Comparison of ENCODE assay signal across 23 cellular contexts in the genomic region with DNA sequence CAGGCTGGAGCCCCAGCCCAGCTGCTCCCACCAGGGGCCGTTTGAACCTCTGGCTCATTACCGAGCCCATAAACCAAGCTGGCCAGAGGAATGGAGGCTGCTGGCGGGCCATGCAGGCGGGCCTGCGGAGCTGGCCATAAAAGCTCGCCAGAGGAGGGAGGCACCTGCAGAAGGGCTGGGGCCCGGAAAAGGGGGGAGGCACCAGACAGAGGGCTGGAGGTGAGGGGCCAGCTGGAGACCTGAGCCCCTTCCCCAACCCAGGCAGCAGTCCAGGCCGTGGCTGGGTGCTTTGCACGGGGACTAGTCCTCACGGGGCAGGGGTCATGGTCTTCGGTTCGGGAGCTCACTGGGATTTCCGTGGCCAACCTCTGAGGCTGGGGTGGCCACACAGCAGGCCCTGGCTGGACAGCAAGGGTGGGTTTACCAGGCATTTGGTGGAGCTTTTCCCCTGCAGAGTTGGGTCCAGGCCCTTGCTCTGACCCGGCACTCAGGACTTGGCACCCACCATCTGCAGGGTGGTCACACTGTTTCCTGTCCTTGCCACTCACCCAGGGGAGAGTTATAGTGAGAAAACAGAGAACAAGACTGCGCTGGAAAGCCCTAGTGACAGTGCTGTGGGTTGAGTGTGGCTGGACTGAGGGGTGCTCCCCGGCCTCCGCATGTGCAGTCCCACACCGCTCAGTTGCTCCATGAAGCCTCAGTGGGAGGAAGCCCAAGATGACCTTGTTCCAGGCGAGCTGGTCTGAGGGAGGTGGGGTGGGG.
DNase-seq lines count a peak whose midpoint lies in the region; ATAC-seq and TF ChIP-seq lines count a peak whose summit lies in the region.
"Had no signal": no experiment of that assay in that cellular context is flagged by ENCODE, and none has a peak within 500 bp of the region (broad histone marks: within the 10 kb centered on the region; RNA-seq: fewer than 3 reads in every experiment).

No MANE protein-coding gene starts in this region.

- H3K4me3 Mint-ChIP-seq in stimulated activated effector memory CD8-positive, alpha-beta T cell treated with anti-CD3 and anti-CD28 coated beads, Interleukin-12 subunit alpha, Interleukin-12 subunit beta, amount 100 ng/mL, for 72 hours, result no peak overlapping the region
- H3K4me3 Mint-ChIP-seq in activated CD4-positive, alpha-beta T cell treated with anti-CD3 and anti-CD28 coated beads, Interleukin-2, amount 10 ng/mL, durations not matched to agents 7 days and 5 days, result no peak overlapping the region
- H3K4me3 Mint-ChIP-seq in stimulated activated naive B cell treated with anti-CD40 and anti-IgM and Interleukin-4, amounts not matched to agents 10 μg/mL and 1 μg/mL and 100 μg/mL, for 72 hours, result no peak overlapping the region
- H3K4me3 Mint-ChIP-seq in MCF 10A (ENCODE audit: unreplicated experiment), result no peak overlapping the region
- H3K4me3 Mint-ChIP-seq: activated CD8-positive, alpha-beta T cell treated with anti-CD3 and anti-CD28 coated beads, Interleukin-2, amount 10 ng/mL, durations not matched to agents 7 days and 5 days; activated T-cell treated with anti-CD3 and anti-CD28 coated beads, Interleukin-2, amount 50 U/mL, for 4 hours; dendritic cell treated with granulocyte-macrophage colony-stimulating factor and Interleukin-4, amounts not matched to agents 40 ng/mL and 50 ng/mL, for 4 days had no signal

- no peak overlapping the region for H3K27ac ChIP-seq in Peyer's patch
- H3K27ac ChIP-seq: gastroesophageal sphincter, tibial artery had no signal

- peaks cover 6% of the 10 kb centered on the region for H3K4me1 Mint-ChIP-seq in stimulated activated effector memory CD8-positive, alpha-beta T cell treated with anti-CD3 and anti-CD28 coated beads, Interleukin-12 subunit alpha, Interleukin-12 subunit beta, amount 100 ng/mL, for 72 hours
- no peaks in the 10 kb centered on the region for H3K4me1 Mint-ChIP-seq in activated CD4-positive, alpha-beta T cell treated with anti-CD3 and anti-CD28 coated beads, Interleukin-2, amount 10 ng/mL, durations not matched to agents 7 days and 5 days
- no peaks in the 10 kb centered on the region for H3K4me1 Mint-ChIP-seq in stimulated activated naive B cell treated with anti-CD40 and anti-IgM and Interleukin-4, amounts not matched to agents 10 μg/mL and 1 μg/mL and 100 μg/mL, for 72 hours
- H3K4me1 Mint-ChIP-seq in MCF 10A (ENCODE audit: insufficient read depth, unreplicated experiment), result no peaks in the 10 kb centered on the region

- no peak overlapping the region for H3K4me3 ChIP-seq in Peyer's patch
- H3K4me3 ChIP-seq: gastroesophageal sphincter, K562, MG63, tibial artery had no signal

- H3K27ac Mint-ChIP-seq in stimulated activated effector memory CD8-positive, alpha-beta T cell treated with anti-CD3 and anti-CD28 coated beads, Interleukin-12 subunit alpha, Interleukin-12 subunit beta, amount 100 ng/mL, for 72 hours, result no peak overlapping the region
- no peak overlapping the region for H3K27ac Mint-ChIP-seq in activated CD4-positive, alpha-beta T cell treated with anti-CD3 and anti-CD28 coated beads, Interleukin-2, amount 10 ng/mL, durations not matched to agents 7 days and 5 days
- H3K27ac Mint-ChIP-seq in stimulated activated naive B cell treated with anti-CD40 and anti-IgM and Interleukin-4, amounts not matched to agents 10 μg/mL and 1 μg/mL and 100 μg/mL, for 72 hours, result no peak overlapping the region
- no peak overlapping the region for H3K27ac Mint-ChIP-seq in MCF 10A (ENCODE audit: low read depth, unreplicated experiment)
- H3K27ac Mint-ChIP-seq: dendritic cell treated with granulocyte-macrophage colony-stimulating factor and Interleukin-4, amounts not matched to agents 40 ng/mL and 50 ng/mL, for 4 days had no signal

- TF ChIP-seq POLR2A in Peyer's patch (IDR thresholded peaks at IDR 0.05), result no peak

- no peaks in the 10 kb centered on the region for H3K27me3 Mint-ChIP-seq in activated CD4-positive, alpha-beta T cell treated with anti-CD3 and anti-CD28 coated beads, Interleukin-2, amount 10 ng/mL, durations not matched to agents 7 days and 5 days
- H3K27me3 Mint-ChIP-seq in stimulated activated naive B cell treated with anti-CD40 and anti-IgM and Interleukin-4, amounts not matched to agents 10 μg/mL and 1 μg/mL and 100 μg/mL, for 72 hours, result peaks cover 15 to 23% of the 10 kb centered on the region in 2 donors
- H3K27me3 Mint-ChIP-seq in MCF 10A (ENCODE audit: insufficient read depth, unreplicated experiment), result peaks cover 25% of the 10 kb centered on the region
- H3K27me3 Mint-ChIP-seq: dendritic cell treated with granulocyte-macrophage colony-stimulating factor and Interleukin-4, amounts not matched to agents 40 ng/mL and 50 ng/mL, for 4 days had no signal

- peak; percentile 37 for DNase-seq in activated CD8-positive, alpha-beta memory T cell treated with anti-CD3 and anti-CD28 coated beads, Interleukin-2, amount 50 U/mL, for 48 hours
- no peak for DNase-seq in activated CD8-positive, alpha-beta memory T cell treated with anti-CD3 and anti-CD28 coated beads, Interleukin-2, amount 50 U/mL, for 4 hours
- peak in 2 of 3 donors; percentile 34 to 36 for DNase-seq in Peyer's patch
- peak; percentile 76 for DNase-seq in mesenteric fat pad (ENCODE audit: low spot score)
- DNase-seq in stimulated activated effector memory CD8-positive, alpha-beta T cell treated with anti-CD3 and anti-CD28 coated beads, Interleukin-12 subunit alpha, Interleukin-12 subunit beta, amount 100 ng/mL, for 72 hours (ENCODE audit: low spot score in 2 of 2), result no peak
- no peak for DNase-seq in activated CD4-positive, alpha-beta T cell treated with anti-CD3 and anti-CD28 coated beads, Interleukin-2, amount 10 ng/mL, durations not matched to agents 7 days and 5 days
- DNase-seq in stimulated activated naive B cell treated with anti-CD40 and anti-IgM and Interleukin-4, amounts not matched to agents 10 μg/mL and 1 μg/mL and 100 μg/mL, for 72 hours, result no peak
- no peak for DNase-seq in MCF 10A (ENCODE audit: unreplicated experiment)
- DNase-seq: activated CD4-positive, CD25-positive, alpha-beta regulatory T cell treated with anti-CD3 and anti-CD28 coated beads, Interleukin-2, amount 50 U/mL, for 72 hours; activated naive CD4-positive, alpha-beta T cell treated with anti-CD3 and anti-CD28 coated beads, Interleukin-2, amount 50 U/mL, for 16 hours; activated T-cell treated with anti-CD3 and anti-CD28 coated beads, Interleukin-2, amount 50 U/mL, for 4 hours; anterior cingulate cortex; MG63; NCI-H1417; NCI-H524; stimulated activated CD4-positive, alpha-beta T cell treated with anti-CD3 and anti-CD28 coated beads, Interleukin-2, amount 100 ng/mL, for 48 hours; stimulated activated naive CD4-positive, alpha-beta T cell treated with Interleukin-2 at 50 U/mL for 16 hours; T-helper 1 cell had no signal

- POLR2A ChIA-PET in activated CD4-positive, alpha-beta T cell treated with anti-CD3 and anti-CD28 coated beads, Interleukin-2, amount 10 ng/mL, durations not matched to agents 7 days and 5 days (lab: Charles Lee), result no interaction called here
- POLR2A ChIA-PET in MCF 10A (lab: Yijun Ruan, JAX), result no interaction called here

- H3K9me3 Mint-ChIP-seq in stimulated activated effector memory CD8-positive, alpha-beta T cell treated with anti-CD3 and anti-CD28 coated beads, Interleukin-12 subunit alpha, Interleukin-12 subunit beta, amount 100 ng/mL, for 72 hours, result no peaks in the 10 kb centered on the region
- no peaks in the 10 kb centered on the region for H3K9me3 Mint-ChIP-seq in activated CD4-positive, alpha-beta T cell treated with anti-CD3 and anti-CD28 coated beads, Interleukin-2, amount 10 ng/mL, durations not matched to agents 7 days and 5 days
- no peaks in the 10 kb centered on the region for H3K9me3 Mint-ChIP-seq in stimulated activated naive B cell treated with anti-CD40 and anti-IgM and Interleukin-4, amounts not matched to agents 10 μg/mL and 1 μg/mL and 100 μg/mL, for 72 hours
- no peaks in the 10 kb centered on the region for H3K9me3 Mint-ChIP-seq in MCF 10A (ENCODE audit: unreplicated experiment)
- H3K9me3 Mint-ChIP-seq: activated T-cell treated with anti-CD3 and anti-CD28 coated beads, Interleukin-2, amount 50 U/mL, for 4 hours; dendritic cell treated with granulocyte-macrophage colony-stimulating factor and Interleukin-4, amounts not matched to agents 40 ng/mL and 50 ng/mL, for 4 days had no signal

- no peaks in the 10 kb centered on the region for H3K4me1 ChIP-seq in Peyer's patch
- H3K4me1 ChIP-seq: gastroesophageal sphincter, tibial artery had no signal

- no peak for TF ChIP-seq CTCF in Peyer's patch (IDR thresholded peaks at IDR 0.05)
- no peak for TF ChIP-seq CTCF in MCF 10A (IDR thresholded peaks at IDR 0.05; ENCODE audit: unreplicated experiment)

- H3K9me3 ChIP-seq in Peyer's patch, result no peaks in the 10 kb centered on the region
- H3K9me3 ChIP-seq: gastroesophageal sphincter, MG63, tibial artery had no signal

- peak; percentile 4 for ATAC-seq in stimulated activated effector memory CD8-positive, alpha-beta T cell treated with anti-CD3 and anti-CD28 coated beads, Interleukin-12 subunit alpha, Interleukin-12 subunit beta, amount 100 ng/mL, for 72 hours
- ATAC-seq in stimulated activated naive B cell treated with anti-CD40 and anti-IgM and Interleukin-4, amounts not matched to agents 10 μg/mL and 1 μg/mL and 100 μg/mL, for 72 hours (replicated peaks), result no peak
- ATAC-seq: activated CD8-positive, alpha-beta T cell treated with anti-CD3 and anti-CD28 coated beads, Interleukin-2, amount 10 ng/mL, durations not matched to agents 7 days and 5 days; gastroesophageal sphincter had no signal

- no peaks in the 10 kb centered on the region for H3K36me3 ChIP-seq in Peyer's patch
- H3K36me3 ChIP-seq: MG63 had no signal

- no peaks in the 10 kb centered on the region for H3K36me3 Mint-ChIP-seq in stimulated activated effector memory CD8-positive, alpha-beta T cell treated with anti-CD3 and anti-CD28 coated beads, Interleukin-12 subunit alpha, Interleukin-12 subunit beta, amount 100 ng/mL, for 72 hours
- H3K36me3 Mint-ChIP-seq in activated CD4-positive, alpha-beta T cell treated with anti-CD3 and anti-CD28 coated beads, Interleukin-2, amount 10 ng/mL, durations not matched to agents 7 days and 5 days (ENCODE audit: low read depth), result no peaks in the 10 kb centered on the region
- H3K36me3 Mint-ChIP-seq in stimulated activated naive B cell treated with anti-CD40 and anti-IgM and Interleukin-4, amounts not matched to agents 10 μg/mL and 1 μg/mL and 100 μg/mL, for 72 hours, result no peaks in the 10 kb centered on the region
- no peaks in the 10 kb centered on the region for H3K36me3 Mint-ChIP-seq in MCF 10A (ENCODE audit: insufficient read depth, unreplicated experiment)

- BruUV-seq in MCF 10A (replicated peaks; lab: Mats Ljungman, UMichigan), result no TSS peak

- CTCF ChIA-PET in activated CD4-positive, alpha-beta T cell treated with anti-CD3 and anti-CD28 coated beads, Interleukin-2, amount 10 ng/mL, durations not matched to agents 7 days and 5 days (lab: Charles Lee), result no interaction called here
- CTCF ChIA-PET in MCF 10A (lab: Yijun Ruan, JAX), result interaction anchor here (0.6 to 1.0 kb wide), 4 partner anchors 12 to 201 kb away, joined by 3 read pairs; no protein-coding TSS in a partner anchor

- intact Hi-C loops in MCF 10A (cut with micrococcal nuclease), result no loop called here

- H3K27me3 ChIP-seq in Peyer's patch, result no peaks in the 10 kb centered on the region
- H3K27me3 ChIP-seq: gastroesophageal sphincter, MG63, tibial artery had no signal

Comparison
In these comparisons a context has a peak if more than half of its experiments do, and no peak if none do; other contexts are left out.
1. DNase-seq: peak in activated CD8-positive, alpha-beta memory T cell treated with anti-CD3 and anti-CD28 coated beads, Interleukin-2, amount 50 U/mL, for 48 hours (single experiment), Peyer's patch (2 of 3) and mesenteric fat pad (single experiment); none in activated CD8-positive, alpha-beta memory T cell treated with anti-CD3 and anti-CD28 coated beads, Interleukin-2, amount 50 U/mL, for 4 hours (single experiment), stimulated activated effector memory CD8-positive, alpha-beta T cell treated with anti-CD3 and anti-CD28 coated beads, Interleukin-12 subunit alpha, Interleukin-12 subunit beta, amount 100 ng/mL, for 72 hours (0 of 2), activated CD4-positive, alpha-beta T cell treated with anti-CD3 and anti-CD28 coated beads, Interleukin-2, amount 10 ng/mL, durations not matched to agents 7 days and 5 days (single experiment), stimulated activated naive B cell treated with anti-CD40 and anti-IgM and Interleukin-4, amounts not matched to agents 10 μg/mL and 1 μg/mL and 100 μg/mL, for 72 hours (single experiment) and MCF 10A (single experiment).